ENCODE assay signal across 20 cellular contexts in genomic region chr1:155847823-155848529, GRCh38. TPM values are rescaled to one million over a fixed set of nuclear protein-coding genes. Genes with fewer than 3 reads are reported as not detected.
DNase-seq lines count a peak whose midpoint lies in the region; ATAC-seq, FAIRE-seq and TF ChIP-seq lines count a peak whose summit lies in the region.
"Had no signal": no experiment of that assay in that cellular context is flagged by ENCODE, and none has a peak within 500 bp of the region (broad histone marks: within the 10 kb centered on the region; RNA-seq: fewer than 3 reads in every experiment).

No MANE protein-coding gene starts in this region.

- FAIRE-seq in GM12891 (lab: Jason Lieb, UNC) = no peak
- FAIRE-seq: GM19239, HTR-8/SVneo, small intestine, TTC549 had no signal

- no peaks in the 10 kb centered on the region for H3K27me3 ChIP-seq in CD4-positive, alpha-beta T cell (ENCODE audit: control insufficient read depth, insufficient read depth, low read length)
- H3K27me3 ChIP-seq: gastroesophageal sphincter, SJCRH30 had no signal

- ATAC-seq in CD4-positive, alpha-beta T cell (ENCODE audit: poor library complexity) = peak; percentile 29
- peak; percentile 87 for ATAC-seq in activated T-helper 17 cell treated with anti-CD3 and anti-CD28 coated beads, Interleukin-2, amount 50 U/mL, for 72 hours (replicated peaks)
- no peak for ATAC-seq in memory B cell (ENCODE audit: low read depth)
- ATAC-seq in GM19035 (IDR thresholded peaks at IDR 0.05; ENCODE audit: unreplicated experiment) = no peak
- ATAC-seq in GM18498 (IDR thresholded peaks at IDR 0.05; ENCODE audit: unreplicated experiment) = no peak
- ATAC-seq: gastroesophageal sphincter, left lobe of liver had no signal

- intact Hi-C loops in CD4-positive, alpha-beta T cell (cut with DNase I, micrococcal nuclease) = no loop called here

- peak overlapping the region; percentile 8 for H3K4me3 Mint-ChIP-seq in CD4-positive, alpha-beta T cell
- peak overlapping the region; percentile 59 for H3K4me3 Mint-ChIP-seq in activated T-helper 17 cell treated with anti-CD3 and anti-CD28 coated beads, Interleukin-2, amount 50 U/mL, for 72 hours
- no peak overlapping the region for H3K4me3 Mint-ChIP-seq in memory B cell
- H3K4me3 Mint-ChIP-seq: type B pancreatic cell had no signal

- no peak overlapping the region for H3K27ac ChIP-seq in CD4-positive, alpha-beta T cell (ENCODE audit: low read depth, low read length)
- H3K27ac ChIP-seq: gastroesophageal sphincter, SJCRH30 had no signal

- POLR2A ChIA-PET in CD4-positive, alpha-beta T cell (lab: Charles Lee) = interaction anchor here (1.0 kb wide), 1 partner anchor 11 kb away, joined by 3 read pairs; the partner anchor contains the start of gene SYT11

- no peaks in the 10 kb centered on the region for H3K9me3 Mint-ChIP-seq in CD4-positive, alpha-beta T cell
- no peaks in the 10 kb centered on the region for H3K9me3 Mint-ChIP-seq in activated T-helper 17 cell treated with anti-CD3 and anti-CD28 coated beads, Interleukin-2, amount 50 U/mL, for 72 hours
- no peaks in the 10 kb centered on the region for H3K9me3 Mint-ChIP-seq in memory B cell
- H3K9me3 Mint-ChIP-seq: type B pancreatic cell had no signal

- peak overlapping the region; percentile 22 for H3K27ac Mint-ChIP-seq in CD4-positive, alpha-beta T cell
- peak overlapping the region; percentile 79 for H3K27ac Mint-ChIP-seq in activated T-helper 17 cell treated with anti-CD3 and anti-CD28 coated beads, Interleukin-2, amount 50 U/mL, for 72 hours
- H3K27ac Mint-ChIP-seq in memory B cell = peak overlapping the region; percentile 40
- H3K27ac Mint-ChIP-seq: type B pancreatic cell had no signal

- DNase-seq in CD4-positive, alpha-beta T cell = no peak
- DNase-seq in EH (ENCODE audit: low read depth) (peak; percentile 31), memory B cell (ENCODE audit: low spot score in 2 of 2) (no peak), GM12891 (ENCODE audit: insufficient read length, low spot score) (no peak)
- DNase-seq: amygdala, NCI-H1694 treated with DMSO at 0.1 percent for 48 hours, NCI-H524, posterior cingulate gyrus, SJCRH30, small intestine had no signal

- CTCF ChIA-PET in CD4-positive, alpha-beta T cell (lab: Charles Lee) = no interaction called here

- H3K9me3 ChIP-seq in CD4-positive, alpha-beta T cell (ENCODE audit: control insufficient read depth, low read length) = no peaks in the 10 kb centered on the region
- H3K9me3 ChIP-seq: gastroesophageal sphincter, HAP-1, SJCRH30 had no signal

- TF ChIP-seq CTCF in CD4-positive, alpha-beta T cell (IDR thresholded peaks at IDR 0.05) = no peak

- H3K4me1 Mint-ChIP-seq in CD4-positive, alpha-beta T cell (ENCODE audit: low read depth) = peaks cover 61% of the 10 kb centered on the region
- H3K4me1 Mint-ChIP-seq in activated T-helper 17 cell treated with anti-CD3 and anti-CD28 coated beads, Interleukin-2, amount 50 U/mL, for 72 hours = peaks cover 46% of the 10 kb centered on the region
- peaks cover 31% of the 10 kb centered on the region for H3K4me1 Mint-ChIP-seq in memory B cell

- TF ChIP-seq POLR2A in GM12891 (IDR thresholded peaks at IDR 0.05; ENCODE audit: low read depth, low read length) = no peak

- H3K36me3 Mint-ChIP-seq in CD4-positive, alpha-beta T cell (ENCODE audit: low read depth) = peaks cover 86% of the 10 kb centered on the region
- H3K36me3 Mint-ChIP-seq in activated T-helper 17 cell treated with anti-CD3 and anti-CD28 coated beads, Interleukin-2, amount 50 U/mL, for 72 hours (ENCODE audit: low read depth) = peaks cover 97% of the 10 kb centered on the region
- peaks cover 26% of the 10 kb centered on the region for H3K36me3 Mint-ChIP-seq in memory B cell

- H3K27me3 Mint-ChIP-seq in CD4-positive, alpha-beta T cell = no peaks in the 10 kb centered on the region
- no peaks in the 10 kb centered on the region for H3K27me3 Mint-ChIP-seq in activated T-helper 17 cell treated with anti-CD3 and anti-CD28 coated beads, Interleukin-2, amount 50 U/mL, for 72 hours
- H3K27me3 Mint-ChIP-seq in memory B cell = no peaks in the 10 kb centered on the region
- H3K27me3 Mint-ChIP-seq: type B pancreatic cell had no signal

TF ChIP-seq in GM12891, 5 proteins besides CTCF, POLR2A, EP300 and RAD21:
- TF ChIP-seq PAX5 (IDR thresholded peaks at IDR 0.05; ENCODE audit: insufficient read depth, low read length, severe bottlenecking) (no peak), SPI1 (IDR thresholded peaks at IDR 0.05; ENCODE audit: low read depth, low read length) (no peak)

RNA-seq across cellular contexts. Expression of gene GON4L, which starts 9.0 kb away (rescaled TPM):
- total RNA-seq in CD4-positive, alpha-beta T cell = 10 to 100 TPM; 71.0 to 77.0 TPM
- total RNA-seq in activated T-helper 17 cell treated with anti-CD3 and anti-CD28 coated beads, Interleukin-2, amount 50 U/mL, for 72 hours = 10 to 100 TPM; 62.7 to 65.0 TPM
- polyA plus RNA-seq in GM12891 (2012; ENCODE audit: low read depth, missing spikeins) = 17.1 TPM

RNA-seq across cellular contexts. Expression of gene SYT11, which starts 11.4 kb away (rescaled TPM):
- total RNA-seq in CD4-positive, alpha-beta T cell = 1 to 10 TPM; 6.1 to 6.3 TPM
- total RNA-seq in activated T-helper 17 cell treated with anti-CD3 and anti-CD28 coated beads, Interleukin-2, amount 50 U/mL, for 72 hours = 10 to 100 TPM; 36.7 to 61.9 TPM
- 10.3 TPM for polyA plus RNA-seq in GM12891 (2012; ENCODE audit: low read depth, missing spikeins)

Comparison
In these comparisons a context has a peak if more than half of its experiments do, and no peak if none do; other contexts are left out.
1. ATAC-seq: peak in CD4-positive, alpha-beta T cell (single experiment) and activated T-helper 17 cell treated with anti-CD3 and anti-CD28 coated beads, Interleukin-2, amount 50 U/mL, for 72 hours (single experiment); none in memory B cell (single experiment), GM19035 (single experiment) and GM18498 (single experiment).
2. H3K27ac Mint-ChIP-seq: peak in every context shown above with its lines; median percentile 79 in activated T-helper 17 cell treated with anti-CD3 and anti-CD28 coated beads, Interleukin-2, amount 50 U/mL, for 72 hours; 40 in memory B cell; 22 in CD4-positive, alpha-beta T cell.
3. RNA of gene SYT11, which starts 11.4 kb away (total RNA-seq): 36.7 to 61.9 TPM in activated T-helper 17 cell treated with anti-CD3 and anti-CD28 coated beads, Interleukin-2, amount 50 U/mL, for 72 hours; 6.1 to 6.3 TPM in CD4-positive, alpha-beta T cell; every median in the first group is over 4 times any median in the second.